20 cellular contexts compared by ENCODE assay signal in genomic region chr6:3320238-3320637, GRCh38.
DNase-seq lines count a peak whose midpoint lies in the region; ATAC-seq, FAIRE-seq and TF ChIP-seq lines count a peak whose summit lies in the region.
"Had no signal": no experiment of that assay in that cellular context is flagged by ENCODE, and none has a peak within 500 bp of the region (broad histone marks: within the 10 kb centered on the region; RNA-seq: fewer than 3 reads in every experiment).

No MANE protein-coding gene starts in this region.

- H3K36me3 Mint-ChIP-seq in endodermal cell (ENCODE audit: low read depth) = no peaks in the 10 kb centered on the region

- intact Hi-C loops in HepG2 (cut with micrococcal nuclease; ENCODE audit: unreplicated experiment) (no loop called here), right lobe of liver (cut with DNase I) (no loop called here), stomach (cut with DNase I; ENCODE audit: low total_unique reads) (no loop called here)

- CTCF ChIA-PET in HepG2 (lab: Yijun Ruan, JAX; ENCODE audit: low intra/inter-chr PET ratio, low total read pairs) = no interaction called here

- H3K27ac Mint-ChIP-seq in endodermal cell = no peak overlapping the region

- no peak overlapping the region for H3K4me3 ChIP-seq in HepG2 (replicated peaks in 1 of 3; ENCODE audit: insufficient read depth in 1 of 3, low read depth in 2 of 3, low read length in 3 of 3)
- H3K4me3 ChIP-seq in right lobe of liver = no peak overlapping the region
- H3K4me3 ChIP-seq in endodermal cell (ENCODE audit: low read length) = no peak overlapping the region
- H3K4me3 ChIP-seq in stomach = no peak overlapping the region
- H3K4me3 ChIP-seq in Karpas-422 (ENCODE audit: low read length) = no peak overlapping the region

- no TSS peak for BruUV-seq in HepG2 (replicated peaks; lab: Mats Ljungman, UMichigan)

- H3K79me2 ChIP-seq in HepG2 (ENCODE audit: insufficient read depth, low read length) (no peaks in the 10 kb centered on the region), Karpas-422 (ENCODE audit: low read length) (no peaks in the 10 kb centered on the region)

- TF ChIP-seq CTCF in HepG2 (CRISPR knock-in tag; IDR thresholded peaks at IDR 0.05) = no peak
- no peak for TF ChIP-seq CTCF in right lobe of liver (IDR thresholded peaks at IDR 0.05)
- TF ChIP-seq CTCF in endodermal cell (conservative IDR thresholded peaks at IDR 0.05) = no peak
- no peak for TF ChIP-seq CTCF in stomach (IDR thresholded peaks at IDR 0.05)

- H3K27ac ChIP-seq in HepG2 (ENCODE audit: extremely low read length, insufficient read depth, low read length) (no peak overlapping the region), right lobe of liver (no peak overlapping the region), endodermal cell (ENCODE audit: low read depth, low read length) (no peak overlapping the region), stomach (no peak overlapping the region), Karpas-422 (ENCODE audit: low read length) (no peak overlapping the region)

- H3K4me3 Mint-ChIP-seq in endodermal cell = no peak overlapping the region

- H3K27me3 ChIP-seq in HepG2 (ENCODE audit: control insufficient read depth in 1 of 2, insufficient read depth in 2 of 2, low read length in 2 of 2) = no peaks in the 10 kb centered on the region
- no peaks in the 10 kb centered on the region for H3K27me3 ChIP-seq in right lobe of liver
- no peaks in the 10 kb centered on the region for H3K27me3 ChIP-seq in endodermal cell (ENCODE audit: control insufficient read depth, insufficient read depth, low read length, poor library complexity, severe bottlenecking)
- H3K27me3 ChIP-seq in stomach = no peaks in the 10 kb centered on the region
- H3K27me3 ChIP-seq in Karpas-422 (ENCODE audit: low read length) = no peaks in the 10 kb centered on the region

- no peak for TF ChIP-seq EP300 in HepG2 (IDR thresholded peaks at IDR 0.05; ENCODE audit: low read depth in 2 of 2, low read length in 2 of 2)
- TF ChIP-seq EP300 in HepG2 (CRISPR knock-in tag; IDR thresholded peaks at IDR 0.05; ENCODE audit: borderline replicate concordance) = no peak
- TF ChIP-seq EP300 in stomach (IDR thresholded peaks at IDR 0.05) = no peak

- H3K4me2 ChIP-seq in HepG2 (ENCODE audit: low read depth, low read length) (no peak overlapping the region), Karpas-422 (ENCODE audit: low read depth, low read length, poor library complexity, severe bottlenecking) (no peak overlapping the region)

- no peaks in the 10 kb centered on the region for H3K9me3 ChIP-seq in HepG2 (ENCODE audit: low read length)
- no peaks in the 10 kb centered on the region for H3K9me3 ChIP-seq in right lobe of liver
- no peaks in the 10 kb centered on the region for H3K9me3 ChIP-seq in endodermal cell (ENCODE audit: control insufficient read depth, low read length)
- no peaks in the 10 kb centered on the region for H3K9me3 ChIP-seq in stomach
- H3K9me3 ChIP-seq in Karpas-422 (ENCODE audit: low read length) = no peaks in the 10 kb centered on the region

- in situ Hi-C loops in HepG2 (cut with HindIII; ENCODE audit: extremely low pct_ligation_motif_present, low pct_unique_long_range_greater_than_20kb) = no loop called here

- no peaks in the 10 kb centered on the region for H3K4me1 Mint-ChIP-seq in endodermal cell

- no peaks in the 10 kb centered on the region for H3K9me3 Mint-ChIP-seq in endodermal cell
- H3K9me3 Mint-ChIP-seq: CD4-positive, alpha-beta memory T cell had no signal

- no peak for ATAC-seq in HepG2
- ATAC-seq in right lobe of liver = no peak

- H3K36me3 ChIP-seq in HepG2 (replicated peaks in 1 of 2; ENCODE audit: control insufficient read depth in 1 of 2, insufficient read depth in 2 of 2, low read length in 2 of 2) (peaks cover 43 to 83% of the 10 kb centered on the region in 2 experiments), right lobe of liver (peaks cover 0 to 5% (median 0%) of the 10 kb centered on the region in 4 donors), endodermal cell (ENCODE audit: control insufficient read depth, insufficient read depth, low read length) (no peaks in the 10 kb centered on the region), stomach (peaks cover 0 to 35% (median 11%) of the 10 kb centered on the region in 4 donors), Karpas-422 (ENCODE audit: insufficient read depth, low read length) (no peaks in the 10 kb centered on the region)

- DNase-seq in NCI-H1105 (lab: John Stamatoyannopoulos, UW) (peak; percentile 23), NCI-H1105 treated with DMSO at 0.1 percent for 48 hours (lab: John Stamatoyannopoulos, UW) (no peak), HepG2 (ENCODE audit: low spot score) (no peak), right lobe of liver (no peak), endodermal cell (peak; percentile 22), stomach (peak; percentile 14), Karpas-422 (no peak)
- no peak for DNase-seq in stimulated activated CD4-positive, alpha-beta T cell treated with anti-CD3 and anti-CD28 coated beads, Interleukin-4, amount 100 ng/mL, for 4 hours
- DNase-seq: Calu3; CD4-positive, alpha-beta memory T cell; DMS79 treated with DMSO at 0.1 percent for 48 hours; Kasumi-1; MM.1S; NCI-H1436; NCI-H2107; NCI-H446 treated with DMSO at 0.1 percent for 48 hours; NK-92 treated with Interleukin-12 subunit alpha and Interleukin-12 subunit beta, amount 100 ng/mL, for 24 hours; OCI-M1; SHP77 treated with DMSO at 0.1 percent for 48 hours had no signal

- POLR2A ChIA-PET in HepG2 (lab: Yijun Ruan, JAX) = no interaction called here

- 98% methylated on average over 7 of the region's 7 CpGs for WGBS in HepG2 (ENCODE audit: low lambda C conversion rate)
- 100% methylated on average over 2 of the region's 7 CpGs for WGBS in right lobe of liver (ENCODE audit: insufficient coverage, low coverage, low lambda C conversion rate, missing lambda C conversion rate)
- 80 to 93% methylated on average over 3 to 7 of the region's 7 CpGs for WGBS in endodermal cell (ENCODE audit: insufficient coverage in 1 of 2, insufficient read length in 1 of 2), 2 experiments
- 87 to 92% (median 89%) methylated on average over 7 of the region's 7 CpGs for WGBS in stomach, 5 donors

- H2AFZ ChIP-seq in HepG2 (ENCODE audit: low read length) (no peak overlapping the region), Karpas-422 (ENCODE audit: low read length) (no peak overlapping the region)

- no peaks in the 10 kb centered on the region for H3K27me3 Mint-ChIP-seq in endodermal cell (ENCODE audit: insufficient read depth)

- H3K9ac ChIP-seq in HepG2 (ENCODE audit: insufficient read depth, low read depth, low read length) (no peak overlapping the region), endodermal cell (ENCODE audit: extremely low read depth, low read length, poor library complexity, severe bottlenecking) (no peak overlapping the region), Karpas-422 (ENCODE audit: low read length) (no peak overlapping the region)

- no peaks in the 10 kb centered on the region for H3K9me2 ChIP-seq in Karpas-422 (replicated peaks; ENCODE audit: insufficient read depth, low read length)

- no peak for TF ChIP-seq POLR2A in HepG2 (IDR thresholded peaks at IDR 0.05; ENCODE audit: insufficient read depth in 1 of 2, low read depth in 2 of 2, low read length in 2 of 2)
- TF ChIP-seq POLR2A in right lobe of liver (IDR thresholded peaks at IDR 0.05) = no peak
- TF ChIP-seq POLR2A in stomach (IDR thresholded peaks at IDR 0.05) = no peak

- FAIRE-seq in HepG2 (lab: Jason Lieb, UNC) = no peak
- FAIRE-seq: H54 had no signal

- H4K20me1 ChIP-seq in HepG2 (ENCODE audit: insufficient read depth, low read length) = peaks cover 3% of the 10 kb centered on the region; the same call in 1 of the 2 replicates
- no peaks in the 10 kb centered on the region for H4K20me1 ChIP-seq in Karpas-422 (ENCODE audit: insufficient read depth, low read depth, low read length)

- no peak for TF ChIP-seq RAD21 in HepG2 (CRISPR knock-in tag; IDR thresholded peaks at IDR 0.05)

- no peaks in the 10 kb centered on the region for H3K4me1 ChIP-seq in HepG2 (ENCODE audit: insufficient read depth, low read length)
- H3K4me1 ChIP-seq in right lobe of liver = no peaks in the 10 kb centered on the region
- no peaks in the 10 kb centered on the region for H3K4me1 ChIP-seq in endodermal cell (ENCODE audit: control insufficient read depth, insufficient read depth, low read length)
- peaks cover 4 to 20% (median 12%) of the 10 kb centered on the region in 4 donors for H3K4me1 ChIP-seq in stomach
- H3K4me1 ChIP-seq in Karpas-422 (ENCODE audit: low read length) = no peaks in the 10 kb centered on the region

TF ChIP-seq in HepG2, 621 proteins besides CTCF, POLR2A, EP300 and RAD21:
- TF ChIP-seq RBM22 (optimal IDR thresholded peaks at IDR 0.05; ENCODE audit: low read length) (peak; percentile 74), ZNF224 (CRISPR knock-in tag; IDR thresholded peaks at IDR 0.05) (no peak)

Comparison
In these comparisons a context has a peak if more than half of its experiments do, and no peak if none do; other contexts are left out.
1. DNase-seq: peak in NCI-H1105 (single experiment), endodermal cell (single experiment) and stomach (single experiment); none in NCI-H1105 treated with DMSO at 0.1 percent for 48 hours (single experiment), HepG2 (single experiment), right lobe of liver (0 of 3), stimulated activated CD4-positive, alpha-beta T cell treated with anti-CD3 and anti-CD28 coated beads, Interleukin-4, amount 100 ng/mL, for 4 hours (0 of 2) and Karpas-422 (single experiment).